3 cellular contexts compared by ENCODE assay signal in genomic region chr1:116465477-116465844, GRCh38.
TF ChIP-seq lines count a peak whose summit lies in the region.

No MANE protein-coding gene starts in this region.

TF ChIP-seq in K562, 482 proteins besides CTCF, POLR2A, EP300 and RAD21 (continued from another document):
- TF ChIP-seq CEBPG (CRISPR knock-in tag; IDR thresholded peaks at IDR 0.05) (no peak), CEBPG (tag; conservative IDR thresholded peaks at IDR 0.05 in 1 of 2, IDR thresholded peaks at IDR 0.05 in 1 of 2) (0 out of 4 replicates have a peak, but pooled peaks of 1 of the 2 experiments have one; percentile 15), TBL1XR1 (IDR thresholded peaks at IDR 0.05; ENCODE audit: low read length in 2 of 2) (no peak), PHF8 (IDR thresholded peaks at IDR 0.05; ENCODE audit: borderline replicate concordance, low read length) (no peak), ZNF134 (CRISPR knock-in tag; conservative IDR thresholded peaks at IDR 0.05) (no peak), GABPB2 (CRISPR knock-in tag; conservative IDR thresholded peaks at IDR 0.05) (no peak), JUNB (CRISPR knock-in tag; conservative IDR thresholded peaks at IDR 0.05) (no peak), COPS2 (conservative IDR thresholded peaks at IDR 0.05) (no peak), ZNF449 (CRISPR knock-in tag; IDR thresholded peaks at IDR 0.05) (no peak), MIER1 (IDR thresholded peaks at IDR 0.05; ENCODE audit: low read depth) (no peak), CEBPB (tag; IDR thresholded peaks at IDR 0.05) (peak; percentile 67), ZNF133 (CRISPR knock-in tag; IDR thresholded peaks at IDR 0.05) (no peak), PPARD (CRISPR knock-in tag; IDR thresholded peaks at IDR 0.05) (no peak), MLX (CRISPR knock-in tag; conservative IDR thresholded peaks at IDR 0.05) (no peak), STAT5B (CRISPR knock-in tag; IDR thresholded peaks at IDR 0.05) (no peak)
- TF ChIP-seq, protein P1, sequence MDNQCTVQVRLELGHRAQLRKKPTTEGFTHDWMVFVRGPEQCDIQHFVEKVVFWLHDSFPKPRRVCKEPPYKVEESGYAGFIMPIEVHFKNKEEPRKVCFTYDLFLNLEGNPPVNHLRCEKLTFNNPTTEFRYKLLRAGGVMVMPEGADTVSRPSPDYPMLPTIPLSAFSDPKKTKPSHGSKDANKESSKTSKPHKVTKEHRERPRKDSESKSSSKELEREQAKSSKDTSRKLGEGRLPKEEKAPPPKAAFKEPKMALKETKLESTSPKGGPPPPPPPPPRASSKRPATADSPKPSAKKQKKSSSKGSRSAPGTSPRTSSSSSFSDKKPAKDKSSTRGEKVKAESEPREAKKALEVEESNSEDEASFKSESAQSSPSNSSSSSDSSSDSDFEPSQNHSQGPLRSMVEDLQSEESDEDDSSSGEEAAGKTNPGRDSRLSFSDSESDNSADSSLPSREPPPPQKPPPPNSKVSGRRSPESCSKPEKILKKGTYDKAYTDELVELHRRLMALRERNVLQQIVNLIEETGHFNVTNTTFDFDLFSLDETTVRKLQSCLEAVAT (IDR thresholded peaks at IDR 0.05) = no peak

TF ChIP-seq in HepG2, 621 proteins besides CTCF, POLR2A, EP300 and RAD21 (continued from another document):
- TF ChIP-seq ATF4 (CRISPR knock-in tag; IDR thresholded peaks at IDR 0.05) = 0 out of 4 replicates have a peak, but pooled peaks of 1 of the 2 experiments have one; percentile 15
- no peak for TF ChIP-seq ZNF839 (CRISPR knock-in tag; IDR thresholded peaks at IDR 0.05; ENCODE audit: borderline replicate concordance)
- TF ChIP-seq CEBPG (CRISPR knock-in tag; IDR thresholded peaks at IDR 0.05) = peak; percentile 38; the same call in 1 of the 2 replicates
- no peak for TF ChIP-seq TBL1XR1 (IDR thresholded peaks at IDR 0.05; ENCODE audit: borderline replicate concordance, low read length, partially characterized antibody)
- TF ChIP-seq HNRNPK (IDR thresholded peaks at IDR 0.05; ENCODE audit: low read depth, low read length, poor library complexity, severe bottlenecking) = peak; percentile 28
- no peak for TF ChIP-seq FOXO4 (CRISPR knock-in tag; conservative IDR thresholded peaks at IDR 0.05)
- TF ChIP-seq EEA1 (CRISPR knock-in tag; IDR thresholded peaks at IDR 0.05; ENCODE audit: borderline replicate concordance) = no peak
- no peak for TF ChIP-seq ZFP36L2 (CRISPR knock-in tag; IDR thresholded peaks at IDR 0.05)
- no peak for TF ChIP-seq MXI1 (IDR thresholded peaks at IDR 0.05; ENCODE audit: borderline replicate concordance, low read depth, low read length)

TF ChIP-seq in WTC11, 78 proteins besides CTCF, POLR2A, EP300 and RAD21:
- TF ChIP-seq, protein P2, sequence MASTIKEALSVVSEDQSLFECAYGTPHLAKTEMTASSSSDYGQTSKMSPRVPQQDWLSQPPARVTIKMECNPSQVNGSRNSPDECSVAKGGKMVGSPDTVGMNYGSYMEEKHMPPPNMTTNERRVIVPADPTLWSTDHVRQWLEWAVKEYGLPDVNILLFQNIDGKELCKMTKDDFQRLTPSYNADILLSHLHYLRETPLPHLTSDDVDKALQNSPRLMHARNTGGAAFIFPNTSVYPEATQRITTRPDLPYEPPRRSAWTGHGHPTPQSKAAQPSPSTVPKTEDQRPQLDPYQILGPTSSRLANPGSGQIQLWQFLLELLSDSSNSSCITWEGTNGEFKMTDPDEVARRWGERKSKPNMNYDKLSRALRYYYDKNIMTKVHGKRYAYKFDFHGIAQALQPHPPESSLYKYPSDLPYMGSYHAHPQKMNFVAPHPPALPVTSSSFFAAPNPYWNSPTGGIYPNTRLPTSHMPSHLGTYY (CRISPR knock-in tag; IDR thresholded peaks at IDR 0.05) = no peak
- TF ChIP-seq ZNF232 (CRISPR knock-in tag; IDR thresholded peaks at IDR 0.05) = no peak
- TF ChIP-seq NR3C1 (CRISPR knock-in tag; conservative IDR thresholded peaks at IDR 0.05; ENCODE audit: low read depth) = no peak
- TF ChIP-seq FOXP1 (CRISPR knock-in tag; IDR thresholded peaks at IDR 0.05; ENCODE audit: borderline replicate concordance) = no peak
